ENCODE assay signal across 9 cellular contexts in the genomic region with DNA sequence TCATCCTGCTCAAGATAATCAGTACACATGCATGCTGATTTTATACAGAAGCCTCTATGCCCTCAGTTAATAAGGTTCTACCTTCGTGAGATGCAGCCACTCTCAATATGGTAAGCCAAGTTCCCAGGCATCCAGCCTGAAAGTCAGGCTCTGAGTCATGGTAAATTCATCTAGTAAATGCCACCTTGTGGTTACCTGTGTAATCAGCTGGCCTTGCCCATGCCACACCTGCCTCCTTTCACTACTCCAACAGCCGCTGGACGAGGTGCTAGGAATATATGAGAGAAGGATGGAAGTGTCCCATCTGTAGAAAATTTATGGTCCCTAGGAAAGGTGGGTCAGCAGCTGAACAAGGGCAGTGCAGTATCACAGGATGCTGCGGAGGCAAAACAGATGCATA.
DNase-seq lines count a peak whose midpoint lies in the region; ATAC-seq and TF ChIP-seq lines count a peak whose summit lies in the region.
"Had no signal": no experiment of that assay in that cellular context is flagged by ENCODE, and none has a peak within 500 bp of the region (broad histone marks: within the 10 kb centered on the region; RNA-seq: fewer than 3 reads in every experiment).

No MANE protein-coding gene starts in this region.

- no peak for ATAC-seq in activated CD4-positive, alpha-beta T cell treated with anti-CD3 and anti-CD28 coated beads for 36 hours
- ATAC-seq in GM19023 (IDR thresholded peaks at IDR 0.05; ENCODE audit: unreplicated experiment): no peak

- no peaks in the 10 kb centered on the region for H3K4me1 Mint-ChIP-seq in activated CD4-positive, alpha-beta T cell treated with anti-CD3 and anti-CD28 coated beads for 36 hours
- no peaks in the 10 kb centered on the region for H3K4me1 Mint-ChIP-seq in activated CD4-positive, alpha-beta T cell treated with anti-CD3 and anti-CD28 coated beads, Interleukin-2, amount 10 ng/mL, durations not matched to agents 7 days and 5 days

- peaks cover 7% of the 10 kb centered on the region for H3K36me3 Mint-ChIP-seq in activated CD4-positive, alpha-beta T cell treated with anti-CD3 and anti-CD28 coated beads for 36 hours (ENCODE audit: low read depth)
- H3K36me3 Mint-ChIP-seq in activated CD4-positive, alpha-beta T cell treated with anti-CD3 and anti-CD28 coated beads, Interleukin-2, amount 10 ng/mL, durations not matched to agents 7 days and 5 days (ENCODE audit: low read depth): peaks cover 2% of the 10 kb centered on the region

- TF ChIP-seq EP300 in transverse colon (IDR thresholded peaks at IDR 0.05; ENCODE audit: low read depth): no peak

- WGBS in transverse colon (ENCODE audit: low coverage in 1 of 2), 2 donors: 56 to 70% methylated on average over 4 of the region's 4 CpGs

- H3K27ac Mint-ChIP-seq in activated CD4-positive, alpha-beta T cell treated with anti-CD3 and anti-CD28 coated beads for 36 hours: no peak overlapping the region
- no peak overlapping the region for H3K27ac Mint-ChIP-seq in activated CD4-positive, alpha-beta T cell treated with anti-CD3 and anti-CD28 coated beads, Interleukin-2, amount 10 ng/mL, durations not matched to agents 7 days and 5 days

- no peaks in the 10 kb centered on the region for H3K27me3 Mint-ChIP-seq in activated CD4-positive, alpha-beta T cell treated with anti-CD3 and anti-CD28 coated beads for 36 hours
- no peaks in the 10 kb centered on the region for H3K27me3 Mint-ChIP-seq in activated CD4-positive, alpha-beta T cell treated with anti-CD3 and anti-CD28 coated beads, Interleukin-2, amount 10 ng/mL, durations not matched to agents 7 days and 5 days

- no peaks in the 10 kb centered on the region for H3K9me3 Mint-ChIP-seq in activated CD4-positive, alpha-beta T cell treated with anti-CD3 and anti-CD28 coated beads for 36 hours (ENCODE audit: low read depth)
- H3K9me3 Mint-ChIP-seq in activated CD4-positive, alpha-beta T cell treated with anti-CD3 and anti-CD28 coated beads, Interleukin-2, amount 10 ng/mL, durations not matched to agents 7 days and 5 days: no peaks in the 10 kb centered on the region

- CTCF ChIA-PET in activated CD4-positive, alpha-beta T cell treated with anti-CD3 and anti-CD28 coated beads for 36 hours (lab: Charles Lee): no interaction called here
- CTCF ChIA-PET in activated CD4-positive, alpha-beta T cell treated with anti-CD3 and anti-CD28 coated beads, Interleukin-2, amount 10 ng/mL, durations not matched to agents 7 days and 5 days (lab: Charles Lee): no interaction called here

- H3K27ac ChIP-seq in Peyer's patch: no peak overlapping the region
- H3K27ac ChIP-seq in transverse colon: no peak overlapping the region

- peak in 4 of 6 experiments; percentile 30 to 67 (median 57) for TF ChIP-seq CTCF in Peyer's patch (IDR thresholded peaks at IDR 0.05)
- peak; percentile 28 to 68 (median 45) for TF ChIP-seq CTCF in transverse colon (IDR thresholded peaks at IDR 0.05)
- TF ChIP-seq CTCF in BE2C (IDR thresholded peaks at IDR 0.05; ENCODE audit: low read depth, low read length): no peak; the same call in 1 of the 2 replicates

- H3K4me3 ChIP-seq in Peyer's patch: no peak overlapping the region
- no peak overlapping the region for H3K4me3 ChIP-seq in transverse colon
- no peak overlapping the region for H3K4me3 ChIP-seq in BE2C (ENCODE audit: low read depth, low read length)

- POLR2A ChIA-PET in activated CD4-positive, alpha-beta T cell treated with anti-CD3 and anti-CD28 coated beads for 36 hours (lab: Charles Lee): no interaction called here
- POLR2A ChIA-PET in activated CD4-positive, alpha-beta T cell treated with anti-CD3 and anti-CD28 coated beads, Interleukin-2, amount 10 ng/mL, durations not matched to agents 7 days and 5 days (lab: Charles Lee): no interaction called here

- H3K4me1 ChIP-seq in Peyer's patch (no peaks in the 10 kb centered on the region), transverse colon (no peaks in the 10 kb centered on the region), BE2C (no peaks in the 10 kb centered on the region)

- peak; percentile 10 for DNase-seq in activated CD4-positive, alpha-beta T cell treated with anti-CD3 and anti-CD28 coated beads for 36 hours
- DNase-seq in activated CD4-positive, alpha-beta T cell treated with anti-CD3 and anti-CD28 coated beads, Interleukin-2, amount 10 ng/mL, durations not matched to agents 7 days and 5 days: no peak
- DNase-seq in Peyer's patch (peak in 1 of 3 donors; percentile 66), iPS-NIHi11 (ENCODE audit: low spot score) (peak; percentile 62), transverse colon (peak; percentile 46), BE2C (no peak), NCI-H2227 (lab: John Stamatoyannopoulos, UW; ENCODE audit: unreplicated experiment) (no peak)
- DNase-seq: stimulated activated CD4-positive, alpha-beta T cell treated with anti-CD3 and anti-CD28 coated beads, Interleukin-4, amount 100 ng/mL, for 1 hour had no signal

- H3K4me3 Mint-ChIP-seq in activated CD4-positive, alpha-beta T cell treated with anti-CD3 and anti-CD28 coated beads for 36 hours: no peak overlapping the region
- no peak overlapping the region for H3K4me3 Mint-ChIP-seq in activated CD4-positive, alpha-beta T cell treated with anti-CD3 and anti-CD28 coated beads, Interleukin-2, amount 10 ng/mL, durations not matched to agents 7 days and 5 days

- TF ChIP-seq POLR2A in Peyer's patch (IDR thresholded peaks at IDR 0.05) (no peak), transverse colon (IDR thresholded peaks at IDR 0.05) (no peak)

- intact Hi-C loops in activated CD4-positive, alpha-beta T cell treated with anti-CD3 and anti-CD28 coated beads for 36 hours (cut with DNase I, micrococcal nuclease): no loop called here
- intact Hi-C loops in transverse colon (cut with DNase I; ENCODE audit: low total_unique reads): loop anchor here (5.0 kb wide), 1 partner anchor 880 kb away; no protein-coding TSS in a partner anchor

- H3K36me3 ChIP-seq in Peyer's patch: no peaks in the 10 kb centered on the region
- no peaks in the 10 kb centered on the region for H3K36me3 ChIP-seq in transverse colon
- no peaks in the 10 kb centered on the region for H3K36me3 ChIP-seq in BE2C

- in situ Hi-C loops in transverse colon (cut with MboI; ENCODE audit: low pct_ligation_motif_present in 1 of 4, low pct_unique_long_range_greater_than_20kb in 1 of 4, low sequenced_read_pairs in 3 of 4): loop anchor here in 3 of 4 donors (25.0 kb wide), 2 partner anchors 290 to 315 kb away; no protein-coding TSS in a partner anchor

- H3K9me3 ChIP-seq in Peyer's patch (no peaks in the 10 kb centered on the region), transverse colon (no peaks in the 10 kb centered on the region), BE2C (no peaks in the 10 kb centered on the region)

- H3K27me3 ChIP-seq in Peyer's patch: no peaks in the 10 kb centered on the region
- no peaks in the 10 kb centered on the region for H3K27me3 ChIP-seq in transverse colon
- no peaks in the 10 kb centered on the region; the same call in 1 of the 2 replicates for H3K27me3 ChIP-seq in BE2C

Comparison
In these comparisons a context has a peak if more than half of its experiments do, and no peak if none do; other contexts are left out.
1. DNase-seq: peak in activated CD4-positive, alpha-beta T cell treated with anti-CD3 and anti-CD28 coated beads for 36 hours (single experiment), iPS-NIHi11 (single experiment) and transverse colon (single experiment); none in activated CD4-positive, alpha-beta T cell treated with anti-CD3 and anti-CD28 coated beads, Interleukin-2, amount 10 ng/mL, durations not matched to agents 7 days and 5 days (single experiment), BE2C (single experiment) and NCI-H2227 (single experiment).